21 cellular contexts compared by ENCODE assay signal in genomic region chr1:229819091-229819490, GRCh38.
"Had no signal": no experiment of that assay in that cellular context is flagged by ENCODE, and none has a peak within 500 bp of the region (broad histone marks: within the 10 kb centered on the region; RNA-seq: fewer than 3 reads in every experiment).

No MANE protein-coding gene starts in this region.

- H3K36me3 ChIP-seq: left lung, right atrium auricular region, upper lobe of right lung had no signal

- H3K4me3 ChIP-seq: left lung, right atrium auricular region, upper lobe of right lung had no signal

- FAIRE-seq: keratinocyte had no signal

- H3K27me3 ChIP-seq: right atrium auricular region, upper lobe of right lung had no signal

- DNase-seq: activated CD4-positive, alpha-beta T cell treated with anti-CD3 and anti-CD28 coated beads, Interleukin-2, amount 10 ng/mL, durations not matched to agents 7 days and 5 days; activated CD8-positive, alpha-beta T cell treated with anti-CD3 and anti-CD28 coated beads, Interleukin-2, amount 10 ng/mL, durations not matched to agents 7 days and 5 days; activated naive CD4-positive, alpha-beta T cell treated with Interleukin-2 at 50 U/mL for 16 hours; activated naive CD8-positive, alpha-beta T cell treated with anti-CD3 and anti-CD28 coated beads, Interleukin-2, amount 10 ng/mL, durations not matched to agents 7 days and 5 days; activated T-cell treated with anti-CD3 and anti-CD28 coated beads, Interleukin-2, amount 50 U/mL, for 24 hours; amygdala; effector CD8-positive, alpha-beta T cell; foreskin melanocyte; glutamatergic neuron; hippocampal formation; left lung; midbrain; nephron progenitor cell; nucleus accumbens; stimulated activated CD4-positive, alpha-beta T cell treated with anti-CD3 and anti-CD28 coated beads, Interleukin-12 subunit alpha, Interleukin-12 subunit beta, amount 100 ng/mL, for 4 hours; stimulated activated CD4-positive, alpha-beta T cell treated with anti-CD3 and anti-CD28 coated beads, Interleukin-1b, Interleukin-23, amount 100 ng/mL, for 48 hours; stimulated activated CD8-positive, alpha-beta memory T cell treated with anti-CD3 and anti-CD28 coated beads, Interleukin-4, amount 100 ng/mL, for 48 hours; stimulated activated naive CD4-positive, alpha-beta T cell; upper lobe of right lung had no signal
